Comparison of ENCODE assay signal across 2 cellular contexts in genomic region chr7:124769136-124769535, GRCh38.
TF ChIP-seq lines count a peak whose summit lies in the region.

No MANE protein-coding gene starts in this region.

TF ChIP-seq in HepG2, 621 proteins besides CTCF, POLR2A, EP300 and RAD21:
- TF ChIP-seq NFATC3 (CRISPR knock-in tag; IDR thresholded peaks at IDR 0.05) (no peak), ZNF891 (CRISPR knock-in tag; IDR thresholded peaks at IDR 0.05) (no peak), ZNF383 (CRISPR knock-in tag; IDR thresholded peaks at IDR 0.05; ENCODE audit: borderline replicate concordance) (no peak), ZNF30 (CRISPR knock-in tag; IDR thresholded peaks at IDR 0.05) (no peak), MAFF (IDR thresholded peaks at IDR 0.05; ENCODE audit: low read depth, low read length) (peak; percentile 88), BORCS8-MEF2B (CRISPR knock-in tag; IDR thresholded peaks at IDR 0.05) (no peak), ZNF790 (CRISPR knock-in tag; IDR thresholded peaks at IDR 0.05; ENCODE audit: borderline replicate concordance) (no peak), IRF2 (CRISPR knock-in tag; IDR thresholded peaks at IDR 0.05) (no peak), ATF5 (CRISPR knock-in tag; IDR thresholded peaks at IDR 0.05; ENCODE audit: low read depth) (no peak), ZNF512B (CRISPR knock-in tag; IDR thresholded peaks at IDR 0.05; ENCODE audit: borderline replicate concordance) (no peak), MAFK (conservative IDR thresholded peaks at IDR 0.05 in 1 of 2, IDR thresholded peaks at IDR 0.05 in 1 of 2; ENCODE audit: low read length in 2 of 2) (peak; percentile 69 to 92), DNMT1 (CRISPR knock-in tag; IDR thresholded peaks at IDR 0.05) (no peak), MNT (IDR thresholded peaks at IDR 0.05) (no peak), AHR (CRISPR knock-in tag; IDR thresholded peaks at IDR 0.05) (no peak), NFKB2 (CRISPR knock-in tag; IDR thresholded peaks at IDR 0.05; ENCODE audit: borderline replicate concordance) (no peak)

TF ChIP-seq in K562, 482 proteins besides CTCF, POLR2A, EP300 and RAD21:
- TF ChIP-seq RBM39 (optimal IDR thresholded peaks at IDR 0.05; ENCODE audit: low read depth, low read length), result no peak
- peak; percentile 79 for TF ChIP-seq MAFF (IDR thresholded peaks at IDR 0.05; ENCODE audit: low read length)
- no peak for TF ChIP-seq ZBTB26 (CRISPR knock-in tag; IDR thresholded peaks at IDR 0.05)
- TF ChIP-seq ATF1 (CRISPR knock-in tag; IDR thresholded peaks at IDR 0.05), result no peak
- no peak for TF ChIP-seq ATF1 (tag; IDR thresholded peaks at IDR 0.05)
- peak; percentile 86 for TF ChIP-seq MAFK (IDR thresholded peaks at IDR 0.05; ENCODE audit: low read length)
- peak; percentile 89 for TF ChIP-seq ZNF316 (IDR thresholded peaks at IDR 0.05)
- TF ChIP-seq ZSCAN32 (CRISPR knock-in tag; IDR thresholded peaks at IDR 0.05), result no peak
- peak; percentile 73 for TF ChIP-seq C11orf30 (IDR thresholded peaks at IDR 0.05; ENCODE audit: low read depth)
- TF ChIP-seq PHF21A (IDR thresholded peaks at IDR 0.05; ENCODE audit: borderline replicate concordance, low read depth), result no peak
- TF ChIP-seq BACH1 (tag; IDR thresholded peaks at IDR 0.05), result no peak
- TF ChIP-seq TSC22D4 (tag; IDR thresholded peaks at IDR 0.05), result no peak
- peak; percentile 70 for TF ChIP-seq MAFG (tag; conservative IDR thresholded peaks at IDR 0.05)
TF ChIP-seq in K562: peak in this region for 5.
